1 cellular context compared by ENCODE assay signal in the genomic region with DNA sequence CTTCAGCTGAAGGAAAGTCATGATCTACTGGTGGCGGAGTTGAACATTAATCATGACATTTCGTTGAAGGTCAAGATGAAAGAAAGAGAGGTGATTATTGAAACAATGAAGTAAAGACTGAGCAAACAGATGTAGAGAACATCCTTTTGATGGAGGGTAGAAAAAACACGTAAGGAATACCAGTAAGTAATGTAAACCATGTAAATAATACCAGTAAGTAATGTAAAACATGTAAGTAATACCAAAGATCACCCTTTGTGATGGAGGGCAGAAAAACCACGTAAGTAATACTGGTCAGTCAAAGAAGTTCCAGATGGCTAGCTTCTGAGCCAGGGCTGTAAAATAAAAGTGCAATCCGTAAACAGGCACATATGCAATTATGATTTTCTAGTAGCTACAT.
TF ChIP-seq lines count a peak whose summit lies in the region.

No MANE protein-coding gene starts in this region.

TF ChIP-seq in HepG2, 621 proteins besides CTCF, POLR2A, EP300 and RAD21 (continued from another document and continues in another):
- no peak for TF ChIP-seq NFKB2 (CRISPR knock-in tag; IDR thresholded peaks at IDR 0.05; ENCODE audit: borderline replicate concordance)
- TF ChIP-seq ZNF672 (CRISPR knock-in tag; IDR thresholded peaks at IDR 0.05), result no peak
- TF ChIP-seq, protein P1, sequence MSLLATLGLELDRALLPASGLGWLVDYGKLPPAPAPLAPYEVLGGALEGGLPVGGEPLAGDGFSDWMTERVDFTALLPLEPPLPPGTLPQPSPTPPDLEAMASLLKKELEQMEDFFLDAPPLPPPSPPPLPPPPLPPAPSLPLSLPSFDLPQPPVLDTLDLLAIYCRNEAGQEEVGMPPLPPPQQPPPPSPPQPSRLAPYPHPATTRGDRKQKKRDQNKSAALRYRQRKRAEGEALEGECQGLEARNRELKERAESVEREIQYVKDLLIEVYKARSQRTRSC (CRISPR knock-in tag; IDR thresholded peaks at IDR 0.05; ENCODE audit: low read depth), result no peak
- TF ChIP-seq ZNF790 (CRISPR knock-in tag; IDR thresholded peaks at IDR 0.05; ENCODE audit: borderline replicate concordance), result no peak
- TF ChIP-seq ZNF138 (CRISPR knock-in tag; IDR thresholded peaks at IDR 0.05; ENCODE audit: low read depth), result no peak
- no peak for TF ChIP-seq PLRG1 (conservative IDR thresholded peaks at IDR 0.05)
- TF ChIP-seq PAWR (CRISPR knock-in tag; IDR thresholded peaks at IDR 0.05; ENCODE audit: borderline replicate concordance), result no peak
- TF ChIP-seq, protein P2, sequence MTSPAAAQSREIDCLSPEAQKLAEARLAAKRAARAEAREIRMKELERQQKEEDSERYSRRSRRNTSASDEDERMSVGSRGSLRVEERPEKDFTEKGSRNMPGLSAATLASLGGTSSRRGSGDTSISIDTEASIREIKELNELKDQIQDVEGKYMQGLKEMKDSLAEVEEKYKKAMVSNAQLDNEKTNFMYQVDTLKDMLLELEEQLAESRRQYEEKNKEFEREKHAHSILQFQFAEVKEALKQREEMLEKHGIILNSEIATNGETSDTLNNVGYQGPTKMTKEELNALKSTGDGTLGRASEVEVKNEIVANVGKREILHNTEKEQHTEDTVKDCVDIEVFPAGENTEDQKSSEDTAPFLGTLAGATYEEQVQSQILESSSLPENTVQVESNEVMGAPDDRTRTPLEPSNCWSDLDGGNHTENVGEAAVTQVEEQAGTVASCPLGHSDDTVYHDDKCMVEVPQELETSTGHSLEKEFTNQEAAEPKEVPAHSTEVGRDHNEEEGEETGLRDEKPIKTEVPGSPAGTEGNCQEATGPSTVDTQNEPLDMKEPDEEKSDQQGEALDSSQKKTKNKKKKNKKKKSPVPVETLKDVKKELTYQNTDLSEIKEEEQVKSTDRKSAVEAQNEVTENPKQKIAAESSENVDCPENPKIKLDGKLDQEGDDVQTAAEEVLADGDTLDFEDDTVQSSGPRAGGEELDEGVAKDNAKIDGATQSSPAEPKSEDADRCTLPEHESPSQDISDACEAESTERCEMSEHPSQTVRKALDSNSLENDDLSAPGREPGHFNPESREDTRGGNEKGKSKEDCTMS (CRISPR knock-in tag; conservative IDR thresholded peaks at IDR 0.05), result no peak
- TF ChIP-seq ZNF709 (CRISPR knock-in tag; IDR thresholded peaks at IDR 0.05), result no peak
- no peak for TF ChIP-seq GZF1 (CRISPR knock-in tag; IDR thresholded peaks at IDR 0.05)
- no peak for TF ChIP-seq HNF4G (IDR thresholded peaks at IDR 0.05; ENCODE audit: borderline replicate concordance, low read depth, low read length)
- TF ChIP-seq HNF4G (CRISPR knock-in tag; IDR thresholded peaks at IDR 0.05; ENCODE audit: borderline replicate concordance, low read depth), result no peak
- no peak for TF ChIP-seq NCOA5 (CRISPR knock-in tag; IDR thresholded peaks at IDR 0.05)
- TF ChIP-seq HMG20A (CRISPR knock-in tag; IDR thresholded peaks at IDR 0.05; ENCODE audit: borderline replicate concordance), result peak; percentile 98; the same call in 1 of the 2 replicates
- TF ChIP-seq ZNF224 (CRISPR knock-in tag; IDR thresholded peaks at IDR 0.05), result no peak
- no peak for TF ChIP-seq ZNF605 (CRISPR knock-in tag; IDR thresholded peaks at IDR 0.05)
- TF ChIP-seq ZNF780A (CRISPR knock-in tag; IDR thresholded peaks at IDR 0.05), result no peak
- TF ChIP-seq, protein P3, sequence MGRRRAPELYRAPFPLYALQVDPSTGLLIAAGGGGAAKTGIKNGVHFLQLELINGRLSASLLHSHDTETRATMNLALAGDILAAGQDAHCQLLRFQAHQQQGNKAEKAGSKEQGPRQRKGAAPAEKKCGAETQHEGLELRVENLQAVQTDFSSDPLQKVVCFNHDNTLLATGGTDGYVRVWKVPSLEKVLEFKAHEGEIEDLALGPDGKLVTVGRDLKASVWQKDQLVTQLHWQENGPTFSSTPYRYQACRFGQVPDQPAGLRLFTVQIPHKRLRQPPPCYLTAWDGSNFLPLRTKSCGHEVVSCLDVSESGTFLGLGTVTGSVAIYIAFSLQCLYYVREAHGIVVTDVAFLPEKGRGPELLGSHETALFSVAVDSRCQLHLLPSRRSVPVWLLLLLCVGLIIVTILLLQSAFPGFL (CRISPR knock-in tag; IDR thresholded peaks at IDR 0.05), result no peak
- no peak for TF ChIP-seq PCBP2 (optimal IDR thresholded peaks at IDR 0.05; ENCODE audit: low read depth, low read length, poor library complexity, severe bottlenecking)
- TF ChIP-seq, protein P4, sequence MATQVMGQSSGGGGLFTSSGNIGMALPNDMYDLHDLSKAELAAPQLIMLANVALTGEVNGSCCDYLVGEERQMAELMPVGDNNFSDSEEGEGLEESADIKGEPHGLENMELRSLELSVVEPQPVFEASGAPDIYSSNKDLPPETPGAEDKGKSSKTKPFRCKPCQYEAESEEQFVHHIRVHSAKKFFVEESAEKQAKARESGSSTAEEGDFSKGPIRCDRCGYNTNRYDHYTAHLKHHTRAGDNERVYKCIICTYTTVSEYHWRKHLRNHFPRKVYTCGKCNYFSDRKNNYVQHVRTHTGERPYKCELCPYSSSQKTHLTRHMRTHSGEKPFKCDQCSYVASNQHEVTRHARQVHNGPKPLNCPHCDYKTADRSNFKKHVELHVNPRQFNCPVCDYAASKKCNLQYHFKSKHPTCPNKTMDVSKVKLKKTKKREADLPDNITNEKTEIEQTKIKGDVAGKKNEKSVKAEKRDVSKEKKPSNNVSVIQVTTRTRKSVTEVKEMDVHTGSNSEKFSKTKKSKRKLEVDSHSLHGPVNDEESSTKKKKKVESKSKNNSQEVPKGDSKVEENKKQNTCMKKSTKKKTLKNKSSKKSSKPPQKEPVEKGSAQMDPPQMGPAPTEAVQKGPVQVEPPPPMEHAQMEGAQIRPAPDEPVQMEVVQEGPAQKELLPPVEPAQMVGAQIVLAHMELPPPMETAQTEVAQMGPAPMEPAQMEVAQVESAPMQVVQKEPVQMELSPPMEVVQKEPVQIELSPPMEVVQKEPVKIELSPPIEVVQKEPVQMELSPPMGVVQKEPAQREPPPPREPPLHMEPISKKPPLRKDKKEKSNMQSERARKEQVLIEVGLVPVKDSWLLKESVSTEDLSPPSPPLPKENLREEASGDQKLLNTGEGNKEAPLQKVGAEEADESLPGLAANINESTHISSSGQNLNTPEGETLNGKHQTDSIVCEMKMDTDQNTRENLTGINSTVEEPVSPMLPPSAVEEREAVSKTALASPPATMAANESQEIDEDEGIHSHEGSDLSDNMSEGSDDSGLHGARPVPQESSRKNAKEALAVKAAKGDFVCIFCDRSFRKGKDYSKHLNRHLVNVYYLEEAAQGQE (IDR thresholded peaks at IDR 0.05; ENCODE audit: borderline replicate concordance in 1 of 2, low read depth in 1 of 2, low read length in 2 of 2), result no peak
- no peak for TF ChIP-seq ZNF3 (CRISPR knock-in tag; IDR thresholded peaks at IDR 0.05)
- TF ChIP-seq HOXD1 (CRISPR knock-in tag; IDR thresholded peaks at IDR 0.05), result no peak
- no peak for TF ChIP-seq KAT7 (CRISPR knock-in tag; IDR thresholded peaks at IDR 0.05; ENCODE audit: borderline replicate concordance)
- TF ChIP-seq, protein P5, sequence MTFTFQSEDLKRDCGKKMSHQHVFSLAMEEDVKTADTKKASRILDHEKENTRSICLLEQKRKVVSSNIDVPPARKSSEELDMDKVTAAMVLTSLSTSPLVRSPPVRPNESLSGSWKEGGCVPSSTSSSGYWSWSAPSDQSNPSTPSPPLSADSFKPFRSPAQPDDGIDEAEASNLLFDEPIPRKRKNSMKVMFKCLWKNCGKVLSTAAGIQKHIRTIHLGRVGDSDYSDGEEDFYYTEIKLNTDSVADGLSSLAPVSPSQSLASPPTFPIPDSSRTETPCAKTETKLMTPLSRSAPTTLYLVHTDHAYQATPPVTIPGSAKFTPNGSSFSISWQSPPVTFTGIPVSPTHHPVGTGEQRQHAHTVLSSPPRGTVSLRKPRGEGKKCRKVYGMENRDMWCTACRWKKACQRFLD (CRISPR knock-in tag; IDR thresholded peaks at IDR 0.05; ENCODE audit: borderline replicate concordance), result no peak
- no peak for TF ChIP-seq ZNF572 (CRISPR knock-in tag; IDR thresholded peaks at IDR 0.05)
- TF ChIP-seq REPIN1 (CRISPR knock-in tag; IDR thresholded peaks at IDR 0.05; ENCODE audit: borderline replicate concordance, low read depth), result no peak
- no peak for TF ChIP-seq ZNF101 (CRISPR knock-in tag; IDR thresholded peaks at IDR 0.05; ENCODE audit: borderline replicate concordance, low read depth)
- TF ChIP-seq, protein P6, sequence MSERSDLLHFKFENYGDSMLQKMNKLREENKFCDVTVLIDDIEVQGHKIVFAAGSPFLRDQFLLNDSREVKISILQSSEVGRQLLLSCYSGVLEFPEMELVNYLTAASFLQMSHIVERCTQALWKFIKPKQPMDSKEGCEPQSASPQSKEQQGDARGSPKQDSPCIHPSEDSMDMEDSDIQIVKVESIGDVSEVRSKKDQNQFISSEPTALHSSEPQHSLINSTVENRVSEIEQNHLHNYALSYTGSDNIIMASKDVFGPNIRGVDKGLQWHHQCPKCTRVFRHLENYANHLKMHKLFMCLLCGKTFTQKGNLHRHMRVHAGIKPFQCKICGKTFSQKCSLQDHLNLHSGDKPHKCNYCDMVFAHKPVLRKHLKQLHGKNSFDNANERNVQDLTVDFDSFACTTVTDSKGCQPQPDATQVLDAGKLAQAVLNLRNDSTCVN (CRISPR knock-in tag; IDR thresholded peaks at IDR 0.05; ENCODE audit: borderline replicate concordance), result no peak
- TF ChIP-seq FOXA3 (CRISPR knock-in tag; IDR thresholded peaks at IDR 0.05), result peak; percentile 98
- 0 out of 2 replicates have a peak, but pooled peaks have one; percentile 33 for TF ChIP-seq CBFB (CRISPR knock-in tag; IDR thresholded peaks at IDR 0.05)
- TF ChIP-seq PHF5A (CRISPR knock-in tag; IDR thresholded peaks at IDR 0.05; ENCODE audit: low read depth, unreplicated experiment), result no peak
- no peak for TF ChIP-seq ATRX (CRISPR knock-in tag; IDR thresholded peaks at IDR 0.05; ENCODE audit: borderline replicate concordance)
- TF ChIP-seq, protein P7, sequence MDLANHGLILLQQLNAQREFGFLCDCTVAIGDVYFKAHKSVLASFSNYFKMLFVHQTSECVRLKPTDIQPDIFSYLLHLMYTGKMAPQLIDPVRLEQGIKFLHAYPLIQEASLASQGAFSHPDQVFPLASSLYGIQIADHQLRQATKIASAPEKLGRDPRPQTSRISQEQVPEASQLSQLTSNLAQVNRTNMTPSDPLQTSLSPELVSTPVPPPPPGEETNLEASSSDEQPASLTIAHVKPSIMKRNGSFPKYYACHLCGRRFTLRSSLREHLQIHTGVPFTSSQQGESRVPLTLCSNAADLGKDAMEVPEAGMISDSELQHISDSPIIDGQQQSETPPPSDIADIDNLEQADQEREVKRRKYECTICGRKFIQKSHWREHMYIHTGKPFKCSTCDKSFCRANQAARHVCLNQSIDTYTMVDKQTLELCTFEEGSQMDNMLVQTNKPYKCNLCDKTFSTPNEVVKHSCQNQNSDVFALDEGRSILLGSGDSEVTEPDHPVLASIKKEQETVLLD (CRISPR knock-in tag; IDR thresholded peaks at IDR 0.05; ENCODE audit: low read depth), result no peak
- no peak for TF ChIP-seq ZNF333 (CRISPR knock-in tag; IDR thresholded peaks at IDR 0.05; ENCODE audit: borderline replicate concordance)
- TF ChIP-seq ONECUT2 (CRISPR knock-in tag; IDR thresholded peaks at IDR 0.05), result peak; percentile 33; the same call in 1 of the 2 replicates
- TF ChIP-seq KLF13 (CRISPR knock-in tag; IDR thresholded peaks at IDR 0.05), result no peak
- TF ChIP-seq ZNF382 (CRISPR knock-in tag; IDR thresholded peaks at IDR 0.05; ENCODE audit: borderline replicate concordance), result no peak
- TF ChIP-seq, protein P8, sequence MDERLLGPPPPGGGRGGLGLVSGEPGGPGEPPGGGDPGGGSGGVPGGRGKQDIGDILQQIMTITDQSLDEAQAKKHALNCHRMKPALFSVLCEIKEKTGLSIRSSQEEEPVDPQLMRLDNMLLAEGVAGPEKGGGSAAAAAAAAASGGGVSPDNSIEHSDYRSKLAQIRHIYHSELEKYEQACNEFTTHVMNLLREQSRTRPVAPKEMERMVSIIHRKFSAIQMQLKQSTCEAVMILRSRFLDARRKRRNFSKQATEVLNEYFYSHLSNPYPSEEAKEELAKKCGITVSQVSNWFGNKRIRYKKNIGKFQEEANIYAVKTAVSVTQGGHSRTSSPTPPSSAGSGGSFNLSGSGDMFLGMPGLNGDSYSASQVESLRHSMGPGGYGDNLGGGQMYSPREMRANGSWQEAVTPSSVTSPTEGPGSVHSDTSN (CRISPR knock-in tag; IDR thresholded peaks at IDR 0.05), result no peak
- TF ChIP-seq, protein P9, sequence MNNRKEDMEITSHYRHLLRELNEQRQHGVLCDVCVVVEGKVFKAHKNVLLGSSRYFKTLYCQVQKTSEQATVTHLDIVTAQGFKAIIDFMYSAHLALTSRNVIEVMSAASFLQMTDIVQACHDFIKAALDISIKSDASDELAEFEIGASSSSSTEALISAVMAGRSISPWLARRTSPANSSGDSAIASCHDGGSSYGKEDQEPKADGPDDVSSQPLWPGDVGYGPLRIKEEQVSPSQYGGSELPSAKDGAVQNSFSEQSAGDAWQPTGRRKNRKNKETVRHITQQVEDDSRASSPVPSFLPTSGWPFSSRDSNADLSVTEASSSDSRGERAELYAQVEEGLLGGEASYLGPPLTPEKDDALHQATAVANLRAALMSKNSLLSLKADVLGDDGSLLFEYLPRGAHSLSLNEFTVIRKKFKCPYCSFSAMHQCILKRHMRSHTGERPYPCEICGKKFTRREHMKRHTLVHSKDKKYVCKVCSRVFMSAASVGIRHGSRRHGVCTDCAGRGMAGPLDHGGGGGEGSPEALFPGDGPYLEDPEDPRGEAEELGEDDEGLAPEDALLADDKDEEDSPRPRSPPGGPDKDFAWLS (CRISPR knock-in tag; IDR thresholded peaks at IDR 0.05; ENCODE audit: borderline replicate concordance), result no peak
- TF ChIP-seq TBX3 (IDR thresholded peaks at IDR 0.05; ENCODE audit: borderline replicate concordance), result peak; percentile 90
- TF ChIP-seq, protein P10, sequence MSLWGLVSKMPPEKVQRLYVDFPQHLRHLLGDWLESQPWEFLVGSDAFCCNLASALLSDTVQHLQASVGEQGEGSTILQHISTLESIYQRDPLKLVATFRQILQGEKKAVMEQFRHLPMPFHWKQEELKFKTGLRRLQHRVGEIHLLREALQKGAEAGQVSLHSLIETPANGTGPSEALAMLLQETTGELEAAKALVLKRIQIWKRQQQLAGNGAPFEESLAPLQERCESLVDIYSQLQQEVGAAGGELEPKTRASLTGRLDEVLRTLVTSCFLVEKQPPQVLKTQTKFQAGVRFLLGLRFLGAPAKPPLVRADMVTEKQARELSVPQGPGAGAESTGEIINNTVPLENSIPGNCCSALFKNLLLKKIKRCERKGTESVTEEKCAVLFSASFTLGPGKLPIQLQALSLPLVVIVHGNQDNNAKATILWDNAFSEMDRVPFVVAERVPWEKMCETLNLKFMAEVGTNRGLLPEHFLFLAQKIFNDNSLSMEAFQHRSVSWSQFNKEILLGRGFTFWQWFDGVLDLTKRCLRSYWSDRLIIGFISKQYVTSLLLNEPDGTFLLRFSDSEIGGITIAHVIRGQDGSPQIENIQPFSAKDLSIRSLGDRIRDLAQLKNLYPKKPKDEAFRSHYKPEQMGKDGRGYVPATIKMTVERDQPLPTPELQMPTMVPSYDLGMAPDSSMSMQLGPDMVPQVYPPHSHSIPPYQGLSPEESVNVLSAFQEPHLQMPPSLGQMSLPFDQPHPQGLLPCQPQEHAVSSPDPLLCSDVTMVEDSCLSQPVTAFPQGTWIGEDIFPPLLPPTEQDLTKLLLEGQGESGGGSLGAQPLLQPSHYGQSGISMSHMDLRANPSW (CRISPR knock-in tag; IDR thresholded peaks at IDR 0.05; ENCODE audit: borderline replicate concordance), result no peak
